In genomic region chr4:36235306-36235705, GRCh38 we compare ENCODE assay signal across 12 cellular contexts. TPM values are rescaled to one million over a fixed set of nuclear protein-coding genes. Genes with fewer than 3 reads are reported as not detected.
DNase-seq lines count a peak whose midpoint lies in the region; ATAC-seq, FAIRE-seq and TF ChIP-seq lines count a peak whose summit lies in the region.
"Had no signal": no experiment of that assay in that cellular context is flagged by ENCODE, and none has a peak within 500 bp of the region (broad histone marks: within the 10 kb centered on the region; RNA-seq: fewer than 3 reads in every experiment).

No MANE protein-coding gene starts in this region.

- H3K27ac ChIP-seq in small intestine (ENCODE audit: low read depth in 1 of 2, low read length in 1 of 2) (no peak overlapping the region), left ventricle myocardium inferior (replicated peaks) (no peak overlapping the region)

- WGBS in small intestine, 3 donors: 44 to 61% (median 60%) methylated on average over 3 of the region's 3 CpGs

- intact Hi-C loops in left ventricle myocardium inferior (cut with micrococcal nuclease): no loop called here

- H3K4me3 ChIP-seq in small intestine (ENCODE audit: low read depth in 1 of 2, low read length in 2 of 2): no peak overlapping the region
- H3K4me3 ChIP-seq in left ventricle myocardium inferior: no peak overlapping the region

- H3K4me1 ChIP-seq in small intestine (ENCODE audit: control insufficient read depth in 2 of 2, insufficient read depth in 1 of 2, low read depth in 1 of 2, low read length in 1 of 2): peaks cover 0 to 3% of the 10 kb centered on the region in 2 donors
- H3K4me1 ChIP-seq in left ventricle myocardium inferior: no peaks in the 10 kb centered on the region

- H3K36me3 Mint-ChIP-seq in T-helper 1 cell treated with Interleukin-12 subunit alpha and Interleukin-12 subunit beta and Interleukin-4 antibody, amounts not matched to agents 30 μg/mL and 1 μg/mL, for 36 hours (ENCODE audit: low read depth): peaks cover 76% of the 10 kb centered on the region
- peaks cover 25% of the 10 kb centered on the region for H3K36me3 Mint-ChIP-seq in central memory CD8-positive, alpha-beta T cell (ENCODE audit: insufficient read depth)

- H3K4me1 Mint-ChIP-seq in T-helper 1 cell treated with Interleukin-12 subunit alpha and Interleukin-12 subunit beta and Interleukin-4 antibody, amounts not matched to agents 30 μg/mL and 1 μg/mL, for 36 hours (ENCODE audit: low read depth): peaks cover 53% of the 10 kb centered on the region
- H3K4me1 Mint-ChIP-seq in central memory CD8-positive, alpha-beta T cell: peaks cover 85% of the 10 kb centered on the region

- H3K27me3 ChIP-seq in small intestine (ENCODE audit: control insufficient read depth in 2 of 2, insufficient read depth in 2 of 2, low read length in 2 of 2) (no peaks in the 10 kb centered on the region), left ventricle myocardium inferior (ENCODE audit: low read depth) (no peaks in the 10 kb centered on the region)

- H3K9me3 ChIP-seq in small intestine (ENCODE audit: control insufficient read depth, low read depth): no peaks in the 10 kb centered on the region
- H3K9me3 ChIP-seq in left ventricle myocardium inferior (replicated peaks): peaks cover 33% of the 10 kb centered on the region

- TF ChIP-seq CTCF in left ventricle myocardium inferior (IDR thresholded peaks at IDR 0.05; ENCODE audit: borderline replicate concordance): no peak

- DNase-seq in T-helper 1 cell: no peak
- DNase-seq in NCI-H226: peak; percentile 92
- no peak for DNase-seq in central memory CD8-positive, alpha-beta T cell (ENCODE audit: low spot score in 2 of 2)
- DNase-seq in small intestine: peak; percentile 65
- no peak for DNase-seq in occipital lobe (lab: John Stamatoyannopoulos, UW)
- DNase-seq in left ventricle myocardium inferior: no peak
- DNase-seq: activated gamma-delta T cell treated with Interleukin-2 at 50 U/mL for 16 hours; naive thymus-derived CD4-positive, alpha-beta T cell; NCI-H1048; stimulated activated CD4-positive, alpha-beta T cell treated with anti-CD3 and anti-CD28 coated beads, Interleukin-12 subunit alpha, Interleukin-12 subunit beta, amount 100 ng/mL, for 4 hours had no signal

- peak overlapping the region; percentile 3 for H3K27ac Mint-ChIP-seq in T-helper 1 cell treated with Interleukin-12 subunit alpha and Interleukin-12 subunit beta and Interleukin-4 antibody, amounts not matched to agents 30 μg/mL and 1 μg/mL, for 36 hours
- H3K27ac Mint-ChIP-seq in central memory CD8-positive, alpha-beta T cell (ENCODE audit: low read depth): peak overlapping the region; percentile 4

- H3K36me3 ChIP-seq in small intestine (ENCODE audit: control insufficient read depth in 2 of 2, insufficient read depth in 2 of 2, low read length in 2 of 2) (no peaks in the 10 kb centered on the region), left ventricle myocardium inferior (no peaks in the 10 kb centered on the region)

- no peaks in the 10 kb centered on the region for H3K27me3 Mint-ChIP-seq in T-helper 1 cell treated with Interleukin-12 subunit alpha and Interleukin-12 subunit beta and Interleukin-4 antibody, amounts not matched to agents 30 μg/mL and 1 μg/mL, for 36 hours (ENCODE audit: low read depth)
- H3K27me3 Mint-ChIP-seq in central memory CD8-positive, alpha-beta T cell: no peaks in the 10 kb centered on the region
- H3K27me3 Mint-ChIP-seq: naive thymus-derived CD4-positive, alpha-beta T cell had no signal

- no peak for ATAC-seq in central memory CD8-positive, alpha-beta T cell (replicated peaks; ENCODE audit: extremely low read depth, poor library complexity, severe bottlenecking)
- no peak for ATAC-seq in HG03565 (IDR thresholded peaks at IDR 0.05; ENCODE audit: unreplicated experiment)
- ATAC-seq: naive thymus-derived CD4-positive, alpha-beta T cell had no signal

- no peak for FAIRE-seq in small intestine (lab: Jason Lieb, UNC)

- peaks cover 43% of the 10 kb centered on the region for H3K9me3 Mint-ChIP-seq in T-helper 1 cell treated with Interleukin-12 subunit alpha and Interleukin-12 subunit beta and Interleukin-4 antibody, amounts not matched to agents 30 μg/mL and 1 μg/mL, for 36 hours
- H3K9me3 Mint-ChIP-seq in central memory CD8-positive, alpha-beta T cell: no peaks in the 10 kb centered on the region

- no peak overlapping the region for H3K4me3 Mint-ChIP-seq in T-helper 1 cell treated with Interleukin-12 subunit alpha and Interleukin-12 subunit beta and Interleukin-4 antibody, amounts not matched to agents 30 μg/mL and 1 μg/mL, for 36 hours
- peak overlapping the region; percentile 9 for H3K4me3 Mint-ChIP-seq in central memory CD8-positive, alpha-beta T cell
- H3K4me3 Mint-ChIP-seq: naive thymus-derived CD4-positive, alpha-beta T cell had no signal

RNA-seq across cellular contexts. Expression of gene ARAP2, which starts 9.0 kb away (rescaled TPM):
- 10 to 100 TPM in 2 of 3 donors, 1 to 10 TPM in 1; 3.2 to 14.1 (median 13.2) TPM for polyA plus RNA-seq in small intestine
- 91.2 TPM for total RNA-seq in occipital lobe
- total RNA-seq in left ventricle myocardium inferior: 2.9 TPM

RNA-seq across cellular contexts. Expression of gene DTHD1, which starts 46.1 kb away (rescaled TPM):
- under 1 TPM in 2 of 3 donors, not detected in 1; 0.01 to 0.27 TPM for polyA plus RNA-seq in small intestine
- 0.94 TPM for total RNA-seq in occipital lobe
- not detected for total RNA-seq in left ventricle myocardium inferior
- polyA plus RNA-seq: naive thymus-derived CD4-positive, alpha-beta T cell had no signal

Comparison
In these comparisons a context has a peak if more than half of its experiments do, and no peak if none do; other contexts are left out.
1. DNase-seq: peak in NCI-H226 (single experiment) and small intestine (single experiment); none in T-helper 1 cell (0 of 5), central memory CD8-positive, alpha-beta T cell (0 of 2), occipital lobe (single experiment) and left ventricle myocardium inferior (single experiment).
2. RNA of gene ARAP2, which starts 9.0 kb away (total RNA-seq): 91.2 TPM in occipital lobe (single experiment); 2.9 TPM in left ventricle myocardium inferior (single experiment); every median in the first group is over 10 times any median in the second.